ENCODE assay signal across 16 cellular contexts in the genomic region with DNA sequence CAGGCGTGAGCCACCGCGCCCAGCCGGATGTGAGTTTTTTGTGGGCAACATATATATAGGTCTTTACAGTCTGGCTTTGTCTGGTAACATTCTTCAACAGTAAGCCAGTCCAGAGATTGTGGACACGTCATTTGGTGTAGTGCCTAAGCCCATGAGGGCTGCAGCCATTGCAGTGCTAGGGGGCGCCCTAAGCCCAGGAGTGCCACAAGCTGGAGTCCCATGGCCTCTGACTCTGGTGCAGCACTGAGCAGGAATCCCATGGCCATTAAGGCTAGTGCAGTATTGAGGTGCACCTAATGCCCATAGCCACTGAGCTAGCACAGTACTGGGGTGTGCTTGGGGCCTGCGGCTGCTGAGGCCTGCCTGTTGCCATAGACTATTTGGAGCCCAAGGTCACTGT.
DNase-seq lines count a peak whose midpoint lies in the region; ATAC-seq and TF ChIP-seq lines count a peak whose summit lies in the region.
"Had no signal": no experiment of that assay in that cellular context is flagged by ENCODE, and none has a peak within 500 bp of the region (broad histone marks: within the 10 kb centered on the region; RNA-seq: fewer than 3 reads in every experiment).

No MANE protein-coding gene starts in this region.

- no peak overlapping the region for H2AFZ ChIP-seq in hepatocyte

- H3K4me1 ChIP-seq in hepatocyte (ENCODE audit: insufficient read depth): no peaks in the 10 kb centered on the region

- no peaks in the 10 kb centered on the region for H3K4me1 Mint-ChIP-seq in activated naive CD4-positive, alpha-beta T cell treated with anti-CD3 and anti-CD28 coated beads for 36 hours (ENCODE audit: low read depth)
- no peaks in the 10 kb centered on the region for H3K4me1 Mint-ChIP-seq in activated naive CD4-positive, alpha-beta T cell treated with anti-CD3 and anti-CD28 coated beads, Interleukin-2, amount 10 ng/mL, durations not matched to agents 7 days and 5 days
- no peaks in the 10 kb centered on the region for H3K4me1 Mint-ChIP-seq in stimulated activated memory B cell treated with anti-CD40 and anti-IgM and Interleukin-4, amounts not matched to agents 10 μg/mL and 1 μg/mL and 100 μg/mL, for 72 hours
- H3K4me1 Mint-ChIP-seq: B cell had no signal

- ATAC-seq in stimulated activated memory B cell treated with anti-CD40 and anti-IgM and Interleukin-4, amounts not matched to agents 10 μg/mL and 1 μg/mL and 100 μg/mL, for 72 hours: peak; percentile 45
- no peak for ATAC-seq in left lobe of liver
- ATAC-seq: activated T-cell treated with anti-CD3 and anti-CD28 coated beads, Interleukin-2, amount 50 U/mL, for 72 hours had no signal

- no peaks in the 10 kb centered on the region for H3K36me3 Mint-ChIP-seq in activated naive CD4-positive, alpha-beta T cell treated with anti-CD3 and anti-CD28 coated beads for 36 hours (ENCODE audit: low read depth)
- no peaks in the 10 kb centered on the region for H3K36me3 Mint-ChIP-seq in activated naive CD4-positive, alpha-beta T cell treated with anti-CD3 and anti-CD28 coated beads, Interleukin-2, amount 10 ng/mL, durations not matched to agents 7 days and 5 days
- H3K36me3 Mint-ChIP-seq in stimulated activated memory B cell treated with anti-CD40 and anti-IgM and Interleukin-4, amounts not matched to agents 10 μg/mL and 1 μg/mL and 100 μg/mL, for 72 hours: no peaks in the 10 kb centered on the region

- no peaks in the 10 kb centered on the region for H3K27me3 ChIP-seq in hepatocyte

- H3K27me3 Mint-ChIP-seq in activated naive CD4-positive, alpha-beta T cell treated with anti-CD3 and anti-CD28 coated beads for 36 hours (ENCODE audit: low read depth): no peaks in the 10 kb centered on the region
- no peaks in the 10 kb centered on the region for H3K27me3 Mint-ChIP-seq in activated naive CD4-positive, alpha-beta T cell treated with anti-CD3 and anti-CD28 coated beads, Interleukin-2, amount 10 ng/mL, durations not matched to agents 7 days and 5 days
- H3K27me3 Mint-ChIP-seq in stimulated activated memory B cell treated with anti-CD40 and anti-IgM and Interleukin-4, amounts not matched to agents 10 μg/mL and 1 μg/mL and 100 μg/mL, for 72 hours: no peaks in the 10 kb centered on the region
- H3K27me3 Mint-ChIP-seq: B cell, progenitor cell of endocrine pancreas had no signal

- no peaks in the 10 kb centered on the region for H3K79me2 ChIP-seq in hepatocyte

- no peak overlapping the region for H3K4me3 ChIP-seq in hepatocyte

- H3K36me3 ChIP-seq in hepatocyte (replicated peaks; ENCODE audit: insufficient read depth, low read depth): no peaks in the 10 kb centered on the region

- H3K9me2 ChIP-seq in hepatocyte (replicated peaks; ENCODE audit: insufficient read depth): no peaks in the 10 kb centered on the region

- CTCF ChIA-PET in activated naive CD4-positive, alpha-beta T cell treated with anti-CD3 and anti-CD28 coated beads for 36 hours (lab: Charles Lee): no interaction called here
- CTCF ChIA-PET in activated naive CD4-positive, alpha-beta T cell treated with anti-CD3 and anti-CD28 coated beads, Interleukin-2, amount 10 ng/mL, durations not matched to agents 7 days and 5 days (lab: Charles Lee): no interaction called here

- H3K9me3 Mint-ChIP-seq in activated naive CD4-positive, alpha-beta T cell treated with anti-CD3 and anti-CD28 coated beads for 36 hours: peaks cover 7% of the 10 kb centered on the region
- peaks cover 13% of the 10 kb centered on the region for H3K9me3 Mint-ChIP-seq in activated naive CD4-positive, alpha-beta T cell treated with anti-CD3 and anti-CD28 coated beads, Interleukin-2, amount 10 ng/mL, durations not matched to agents 7 days and 5 days
- H3K9me3 Mint-ChIP-seq in stimulated activated memory B cell treated with anti-CD40 and anti-IgM and Interleukin-4, amounts not matched to agents 10 μg/mL and 1 μg/mL and 100 μg/mL, for 72 hours: peaks cover 15% of the 10 kb centered on the region

- H3K4me2 ChIP-seq in hepatocyte: no peak overlapping the region

- H3K4me3 Mint-ChIP-seq in activated naive CD4-positive, alpha-beta T cell treated with anti-CD3 and anti-CD28 coated beads for 36 hours: no peak overlapping the region
- no peak overlapping the region for H3K4me3 Mint-ChIP-seq in activated naive CD4-positive, alpha-beta T cell treated with anti-CD3 and anti-CD28 coated beads, Interleukin-2, amount 10 ng/mL, durations not matched to agents 7 days and 5 days
- H3K4me3 Mint-ChIP-seq in stimulated activated memory B cell treated with anti-CD40 and anti-IgM and Interleukin-4, amounts not matched to agents 10 μg/mL and 1 μg/mL and 100 μg/mL, for 72 hours: no peak overlapping the region
- H3K4me3 Mint-ChIP-seq: activated T-cell treated with anti-CD3 and anti-CD28 coated beads, Interleukin-2, amount 50 U/mL, for 72 hours; B cell had no signal

- peak; percentile 7 for DNase-seq in activated naive CD4-positive, alpha-beta T cell treated with anti-CD3 and anti-CD28 coated beads for 36 hours
- no peak for DNase-seq in activated naive CD4-positive, alpha-beta T cell treated with anti-CD3 and anti-CD28 coated beads, Interleukin-2, amount 10 ng/mL, durations not matched to agents 7 days and 5 days
- DNase-seq in NAMALWA (ENCODE audit: low spot score) (peak; percentile 17), ecto neural progenitor cell (ENCODE audit: low spot score) (peak; percentile 56), D341Med (ENCODE audit: low spot score) (no peak), hepatocyte (ENCODE audit: low spot score) (no peak), left lobe of liver (ENCODE audit: low spot score) (no peak)
- DNase-seq: aorta, cortex of kidney, HCEC 1CT, NCI-H1048, NCI-H446 had no signal

- H3K27ac Mint-ChIP-seq in activated naive CD4-positive, alpha-beta T cell treated with anti-CD3 and anti-CD28 coated beads for 36 hours: no peak overlapping the region
- H3K27ac Mint-ChIP-seq in activated naive CD4-positive, alpha-beta T cell treated with anti-CD3 and anti-CD28 coated beads, Interleukin-2, amount 10 ng/mL, durations not matched to agents 7 days and 5 days: no peak overlapping the region
- H3K27ac Mint-ChIP-seq in stimulated activated memory B cell treated with anti-CD40 and anti-IgM and Interleukin-4, amounts not matched to agents 10 μg/mL and 1 μg/mL and 100 μg/mL, for 72 hours: no peak overlapping the region
- H3K27ac Mint-ChIP-seq: activated T-cell treated with anti-CD3 and anti-CD28 coated beads, Interleukin-2, amount 50 U/mL, for 72 hours; B cell; progenitor cell of endocrine pancreas had no signal

- WGBS in hepatocyte (ENCODE audit: low lambda C conversion rate, missing lambda C conversion rate): 80% methylated on average over 7 of the region's 7 CpGs

- H3K9me3 ChIP-seq in hepatocyte (ENCODE audit: low read depth): no peaks in the 10 kb centered on the region

- TF ChIP-seq CTCF in hepatocyte (IDR thresholded peaks at IDR 0.05; ENCODE audit: poor library complexity): no peak

- no peak overlapping the region for H3K27ac ChIP-seq in hepatocyte

- intact Hi-C loops in activated naive CD4-positive, alpha-beta T cell treated with anti-CD3 and anti-CD28 coated beads for 36 hours (cut with micrococcal nuclease): no loop called here

- no peaks in the 10 kb centered on the region for H4K20me1 ChIP-seq in hepatocyte (ENCODE audit: insufficient read depth, poor library complexity, severe bottlenecking)

Comparison
In these comparisons a context has a peak if more than half of its experiments do, and no peak if none do; other contexts are left out.
1. DNase-seq: peak in activated naive CD4-positive, alpha-beta T cell treated with anti-CD3 and anti-CD28 coated beads for 36 hours (single experiment), NAMALWA (single experiment) and ecto neural progenitor cell (single experiment); none in activated naive CD4-positive, alpha-beta T cell treated with anti-CD3 and anti-CD28 coated beads, Interleukin-2, amount 10 ng/mL, durations not matched to agents 7 days and 5 days (single experiment), D341Med (single experiment), hepatocyte (single experiment) and left lobe of liver (single experiment).